ENCODE assay signal across 8 cellular contexts in the genomic region with DNA sequence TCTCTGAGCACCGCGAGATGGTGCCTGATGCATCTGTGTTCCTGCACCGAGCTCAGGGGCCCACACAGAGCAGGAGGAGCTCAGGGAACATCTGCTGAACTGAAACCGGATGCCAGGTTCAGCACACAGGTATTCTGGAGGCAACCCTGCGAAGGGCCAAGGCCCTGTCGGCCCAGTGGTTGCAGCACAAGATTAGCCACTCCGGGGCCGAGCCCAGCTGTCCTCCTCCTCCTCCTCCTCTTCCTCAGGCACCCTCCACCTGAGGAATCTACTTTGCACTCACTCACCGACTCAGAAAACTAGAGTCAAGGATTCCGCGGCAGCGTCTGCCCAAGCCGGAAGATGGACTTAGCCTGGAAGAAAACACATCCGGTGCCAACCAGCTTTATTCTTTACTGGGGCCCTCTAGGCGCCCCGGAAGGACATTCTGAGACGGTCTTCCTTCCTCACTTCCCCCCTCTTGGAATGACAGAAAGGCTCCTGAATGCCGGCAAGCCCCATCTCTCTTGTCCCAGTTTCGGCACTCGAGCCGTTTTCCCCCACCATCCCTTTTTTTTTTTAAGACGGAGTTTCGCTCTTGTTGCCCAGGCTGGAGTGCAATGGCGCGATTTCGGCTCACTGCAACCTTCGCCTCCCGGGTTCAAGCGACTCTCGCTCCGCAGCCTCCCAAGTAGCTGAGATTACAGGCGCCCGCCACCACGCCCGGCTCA. TPM values are rescaled to one million over a fixed set of nuclear protein-coding genes. Genes with fewer than 3 reads are reported as not detected.
A peak's percentile ranks its signal among the peaks of the same experiment; 100 is the strongest.
DNase-seq lines count a peak whose midpoint lies in the region; ATAC-seq and TF ChIP-seq lines count a peak whose summit lies in the region.

TSS of gene ZBTB6 (minus strand) at position 360 of the 710 bp plus-strand sequence. CDS start 1,251 bp downstream, outside the sequence.

- H3K4me1 Mint-ChIP-seq in chondrocyte (ENCODE audit: low read depth), result peaks cover 17% of the 10 kb centered on the region

- H3K4me3 Mint-ChIP-seq in chondrocyte (ENCODE audit: unreplicated experiment), result peak within 1 kb of the TSS; percentile 92

- no peaks in the 10 kb centered on the region for H3K27me3 Mint-ChIP-seq in chondrocyte (ENCODE audit: low read depth)

- H3K9me3 Mint-ChIP-seq in chondrocyte (ENCODE audit: low read depth), result no peaks in the 10 kb centered on the region

- DNase-seq in AG20443 (ENCODE audit: low spot score) (peak; percentile 87), NCI-H345 (lab: John Stamatoyannopoulos, UW) (peak; percentile 87), chondrocyte (ENCODE audit: low spot score) (no peak), kidney glomerular epithelial cell (lab: John Stamatoyannopoulos, UW) (peak; percentile 81)
- peak in 3 of 4 experiments; percentile 25 to 51 (median 47) for DNase-seq in activated CD4-positive, CD25-positive, alpha-beta regulatory T cell (lab: John Stamatoyannopoulos, UW)
- peak; percentile 36 to 65 (median 48) for DNase-seq in stimulated activated CD4-positive, alpha-beta T cell treated with anti-CD3 and anti-CD28 coated beads, Interleukin-1b, Interleukin-23, amount 100 ng/mL, for 24 hours (ENCODE audit: low read depth in 4 of 4, low spot score in 1 of 4)

- peaks cover 5% of the 10 kb centered on the region for H3K36me3 Mint-ChIP-seq in chondrocyte (ENCODE audit: low read depth)

- peak within 1 kb of the TSS; percentile 99 for H3K27ac Mint-ChIP-seq in chondrocyte (ENCODE audit: unreplicated experiment)

- ATAC-seq in GM19025 (IDR thresholded peaks at IDR 0.05; ENCODE audit: low read depth, unreplicated experiment), result peak; percentile 98
- ATAC-seq in HG03280 (IDR thresholded peaks at IDR 0.05; ENCODE audit: unreplicated experiment), result peak; percentile 99

- no peak for TF ChIP-seq CTCF in chondrocyte (IDR thresholded peaks at IDR 0.05)

RNA-seq across cellular contexts. Expression of gene ZBTB6, which starts in this region (rescaled TPM):
- total RNA-seq in chondrocyte, result 8.1 to 8.9 TPM (median 8.6 TPM) in 3 replicates
